In genomic region chr2:43038720-43039099, GRCh38 we compare ENCODE assay signal across 1 cellular context.
TF ChIP-seq lines count a peak whose summit lies in the region.

No MANE protein-coding gene starts in this region.

TF ChIP-seq in H1, 55 proteins besides CTCF, POLR2A, EP300 and RAD21:
- no peak for TF ChIP-seq EGR1 (IDR thresholded peaks at IDR 0.05; ENCODE audit: borderline replicate concordance, low read depth, low read length)
- TF ChIP-seq TBP (IDR thresholded peaks at IDR 0.05; ENCODE audit: low read depth, low read length), result no peak
